23 cellular contexts compared by ENCODE assay signal in the genomic region with DNA sequence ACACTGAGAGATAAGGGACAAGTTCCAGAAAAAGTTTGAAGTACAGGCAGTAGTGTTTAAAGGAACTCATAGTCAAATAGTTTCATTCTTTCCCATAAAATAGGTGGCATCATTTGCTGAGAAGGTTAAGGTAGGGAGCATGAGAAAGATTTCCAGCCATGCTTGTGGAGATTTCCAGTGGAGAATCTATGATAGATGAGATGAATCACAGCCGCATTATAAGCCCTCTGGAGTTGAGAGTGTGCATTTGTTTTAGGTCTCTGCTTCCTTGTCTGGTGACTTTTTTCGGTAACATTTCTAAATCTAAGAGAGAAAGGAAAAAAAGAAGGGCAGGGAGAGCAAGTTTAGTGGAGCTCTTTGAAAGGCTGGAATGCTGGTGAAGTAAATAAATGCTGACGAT.
"Had no signal": no experiment of that assay in that cellular context is flagged by ENCODE, and none has a peak within 500 bp of the region (broad histone marks: within the 10 kb centered on the region; RNA-seq: fewer than 3 reads in every experiment).

No MANE protein-coding gene starts in this region.

- DNase-seq: activated CD4-positive, alpha-beta memory T cell treated with anti-CD3 and anti-CD28 coated beads for 36 hours; activated CD4-positive, alpha-beta T cell treated with anti-CD3 and anti-CD28 coated beads for 48 hours; activated CD8-positive, alpha-beta memory T cell treated with anti-CD3 and anti-CD28 coated beads, Interleukin-2, amount 50 U/mL, for 4 hours; activated gamma-delta T cell; activated naive CD4-positive, alpha-beta T cell treated with anti-CD3 and anti-CD28 coated beads, Interleukin-2, amount 10 ng/mL, durations not matched to agents 7 days and 5 days; activated naive CD8-positive, alpha-beta T cell treated with anti-CD3 and anti-CD28 coated beads, Interleukin-2, amount 10 ng/mL, durations not matched to agents 7 days and 5 days; activated T-cell treated with anti-CD3 and anti-CD28 coated beads, Interleukin-2, amount 50 U/mL, for 1 hour; amygdala; colonic mucosa; effector CD8-positive, alpha-beta T cell; esophagus squamous epithelium; gastrocnemius medialis; glutamatergic neuron; kidney; left colon; lower lobe of right lung; right lobe of liver; stimulated activated naive B cell treated with anti-CD40 and anti-IgM and Interleukin-4, amounts not matched to agents 10 μg/mL and 1 μg/mL and 100 μg/mL, for 72 hours; stomach; tibial artery; WERI-Rb-1 had no signal

- H3K9me3 ChIP-seq: colonic mucosa, esophagus squamous epithelium, gastrocnemius medialis, lower lobe of right lung, right lobe of liver, stomach, tibial artery had no signal

- H3K27ac ChIP-seq: colonic mucosa, epithelial cell of prostate, lower lobe of right lung, right lobe of liver, skin epidermis, stomach, tibial artery, WERI-Rb-1 had no signal

- H3K27me3 ChIP-seq: colonic mucosa, esophagus squamous epithelium, gastrocnemius medialis, right lobe of liver, stomach, tibial artery had no signal

- H3K4me3 ChIP-seq: colonic mucosa, esophagus squamous epithelium, gastrocnemius medialis, lower lobe of right lung, right lobe of liver, skin epidermis, stomach, tibial artery had no signal

- H3K4me1 ChIP-seq: colonic mucosa had no signal

- H3K36me3 ChIP-seq: colonic mucosa, esophagus squamous epithelium, gastrocnemius medialis, lower lobe of right lung, right lobe of liver, stomach, tibial artery, WERI-Rb-1 had no signal
